Comparison of ENCODE assay signal across 15 cellular contexts in genomic region chr21:34771512-34772028, GRCh38.
A peak's percentile ranks its signal among the peaks of the same experiment; 100 is the strongest.
DNase-seq lines count a peak whose midpoint lies in the region; ATAC-seq and TF ChIP-seq lines count a peak whose summit lies in the region.
"Had no signal": no experiment of that assay in that cellular context is flagged by ENCODE, and none has a peak within 500 bp of the region (broad histone marks: within the 10 kb centered on the region; RNA-seq: fewer than 3 reads in every experiment).

No MANE protein-coding gene starts in this region.

- no peaks in the 10 kb centered on the region for H3K36me3 Mint-ChIP-seq in natural killer cell treated with Interleukin-12 subunit alpha and Interleukin-12 subunit beta and Interleukin-15 and Interleukin-18, amount 100 ng/mL, for 72 hours
- H3K36me3 Mint-ChIP-seq: activated naive CD4-positive, alpha-beta T cell treated with anti-CD3 and anti-CD28 coated beads, Interleukin-2, amount 50 U/mL, for 24 hours; immature natural killer cell; neural progenitor cell had no signal

- H3K4me3 Mint-ChIP-seq in natural killer cell treated with Interleukin-12 subunit alpha and Interleukin-12 subunit beta and Interleukin-15 and Interleukin-18, amount 100 ng/mL, for 72 hours: no peak overlapping the region
- H3K4me3 Mint-ChIP-seq: activated CD4-positive, alpha-beta T cell treated with anti-CD3 and anti-CD28 coated beads, Interleukin-2, amount 10 ng/mL, durations not matched to agents 24 days and 14 days; activated naive CD4-positive, alpha-beta T cell treated with anti-CD3 and anti-CD28 coated beads, Interleukin-2, amount 50 U/mL, for 24 hours; immature natural killer cell; neural progenitor cell had no signal

- H3K9me3 ChIP-seq in HEK293 (ENCODE audit: control insufficient read depth, insufficient read depth, low read depth, low read length): no peaks in the 10 kb centered on the region

- H3K4me1 ChIP-seq in HEK293 (ENCODE audit: control insufficient read depth, insufficient read depth, low read length): peaks cover 5% of the 10 kb centered on the region; the same call in 1 of the 2 replicates
- H3K4me1 ChIP-seq: neural progenitor cell had no signal

- H3K4me1 Mint-ChIP-seq in natural killer cell treated with Interleukin-12 subunit alpha and Interleukin-12 subunit beta and Interleukin-15 and Interleukin-18, amount 100 ng/mL, for 72 hours (ENCODE audit: low read depth in 2 of 2): no peaks in the 10 kb centered on the region
- H3K4me1 Mint-ChIP-seq: activated CD4-positive, alpha-beta T cell treated with anti-CD3 and anti-CD28 coated beads, Interleukin-2, amount 10 ng/mL, durations not matched to agents 24 days and 14 days; activated naive CD4-positive, alpha-beta T cell treated with anti-CD3 and anti-CD28 coated beads, Interleukin-2, amount 50 U/mL, for 24 hours; immature natural killer cell; neural progenitor cell had no signal

- in situ Hi-C loops in G401 (cut with HindIII; ENCODE audit: low sequenced_read_pairs): no loop called here

- POLR2A ChIA-PET in HEK293 (lab: Yijun Ruan, JAX): no interaction called here

- DNase-seq in NOMO-1 treated with dmso at 0.1 percent for 144 hours (lab: John Stamatoyannopoulos, UW; ENCODE audit: unreplicated experiment) (peak; percentile 10), cardiac fibroblast (ENCODE audit: low read depth in 2 of 2) (peak; percentile 55 to 87), myocyte (ENCODE audit: low read depth) (peak; percentile 55), HuH-7 (ENCODE audit: low spot score) (no peak), GF-D8 (lab: John Stamatoyannopoulos, UW) (no peak), G401 (ENCODE audit: low spot score) (no peak)
- DNase-seq in natural killer cell treated with Interleukin-12 subunit alpha and Interleukin-12 subunit beta and Interleukin-15 and Interleukin-18, amount 100 ng/mL, for 72 hours (ENCODE audit: low spot score): no peak
- DNase-seq: activated CD4-positive, alpha-beta T cell treated with anti-CD3 and anti-CD28 coated beads, Interleukin-2, amount 10 ng/mL, durations not matched to agents 24 days and 14 days; effector CD8-positive, alpha-beta T cell; immature natural killer cell; NCI-H1417 treated with DMSO at 0.1 percent for 48 hours; Right ventricle myocardium superior had no signal

- no peak overlapping the region; the same call in 1 of the 2 replicates for H3K27ac ChIP-seq in HEK293 (ENCODE audit: extremely low read depth, low read depth, low read length)
- H3K27ac ChIP-seq: neural progenitor cell had no signal

- no peak overlapping the region for H3K4me3 ChIP-seq in HEK293 (ENCODE audit: low read depth, low read length)
- no peak overlapping the region for H3K4me3 ChIP-seq in cardiac fibroblast (replicated peaks in 1 of 2; ENCODE audit: low read depth in 2 of 2, low read length in 2 of 2)
- H3K4me3 ChIP-seq: neural progenitor cell had no signal

- no peak for ATAC-seq in natural killer cell treated with Interleukin-12 subunit alpha and Interleukin-12 subunit beta and Interleukin-15 and Interleukin-18, amount 100 ng/mL, for 72 hours

- TF ChIP-seq CTCF in HEK293 (tag by site-specific recombination; IDR thresholded peaks at IDR 0.05) (no peak), cardiac fibroblast (IDR thresholded peaks at IDR 0.05; ENCODE audit: low read depth, low read length) (no peak)

- CTCF ChIA-PET in HEK293 (lab: Yijun Ruan, JAX): interaction anchor here (1.0 kb wide), 1 partner anchor 10 kb away, joined by 3 read pairs; no protein-coding TSS in a partner anchor

- H3K9me3 Mint-ChIP-seq in natural killer cell treated with Interleukin-12 subunit alpha and Interleukin-12 subunit beta and Interleukin-15 and Interleukin-18, amount 100 ng/mL, for 72 hours: no peaks in the 10 kb centered on the region
- H3K9me3 Mint-ChIP-seq: activated CD4-positive, alpha-beta T cell treated with anti-CD3 and anti-CD28 coated beads, Interleukin-2, amount 10 ng/mL, durations not matched to agents 24 days and 14 days; activated naive CD4-positive, alpha-beta T cell treated with anti-CD3 and anti-CD28 coated beads, Interleukin-2, amount 50 U/mL, for 24 hours; immature natural killer cell; neural progenitor cell had no signal

- no peak overlapping the region for H3K27ac Mint-ChIP-seq in natural killer cell treated with Interleukin-12 subunit alpha and Interleukin-12 subunit beta and Interleukin-15 and Interleukin-18, amount 100 ng/mL, for 72 hours
- H3K27ac Mint-ChIP-seq: activated CD4-positive, alpha-beta T cell treated with anti-CD3 and anti-CD28 coated beads, Interleukin-2, amount 10 ng/mL, durations not matched to agents 24 days and 14 days; activated naive CD4-positive, alpha-beta T cell treated with anti-CD3 and anti-CD28 coated beads, Interleukin-2, amount 50 U/mL, for 24 hours; immature natural killer cell; neural progenitor cell had no signal

- H3K27me3 Mint-ChIP-seq in natural killer cell treated with Interleukin-12 subunit alpha and Interleukin-12 subunit beta and Interleukin-15 and Interleukin-18, amount 100 ng/mL, for 72 hours: peaks cover 10 to 26% of the 10 kb centered on the region in 2 donors

- H3K36me3 ChIP-seq in HEK293 (ENCODE audit: control insufficient read depth in 2 of 2, insufficient read depth in 1 of 2, low read length in 2 of 2): no peaks in the 10 kb centered on the region
- H3K36me3 ChIP-seq: neural progenitor cell had no signal

TF ChIP-seq in HEK293, 187 proteins besides CTCF, POLR2A, EP300 and RAD21:
- peak; percentile 22; the same call in 1 of the 2 replicates for TF ChIP-seq ZEB2 (tag by site-specific recombination; IDR thresholded peaks at IDR 0.05)
- no peak for TF ChIP-seq ZNF692 (tag by site-specific recombination; IDR thresholded peaks at IDR 0.05)
- TF ChIP-seq ZNF157 (tag by site-specific recombination; IDR thresholded peaks at IDR 0.05): peak; percentile 54; the same call in 1 of the 2 replicates
- 0 out of 2 replicates have a peak, but pooled peaks have one; percentile 17 for TF ChIP-seq PATZ1 (tag by site-specific recombination; IDR thresholded peaks at IDR 0.05)
- TF ChIP-seq ZNF518A (tag by site-specific recombination; conservative IDR thresholded peaks at IDR 0.05; ENCODE audit: low read depth): peak; percentile 59
- peak; percentile 54; the same call in 1 of the 2 replicates for TF ChIP-seq PRDM1 (tag by site-specific recombination; IDR thresholded peaks at IDR 0.05)

Comparison
In these comparisons a context has a peak if more than half of its experiments do, and no peak if none do; other contexts are left out.
1. DNase-seq: peak in NOMO-1 treated with dmso at 0.1 percent for 144 hours (single experiment), cardiac fibroblast (2 of 2) and myocyte (single experiment); none in HuH-7 (single experiment), natural killer cell treated with Interleukin-12 subunit alpha and Interleukin-12 subunit beta and Interleukin-15 and Interleukin-18, amount 100 ng/mL, for 72 hours (single experiment), GF-D8 (single experiment) and G401 (single experiment).